34 cellular contexts compared by ENCODE assay signal in the genomic region with DNA sequence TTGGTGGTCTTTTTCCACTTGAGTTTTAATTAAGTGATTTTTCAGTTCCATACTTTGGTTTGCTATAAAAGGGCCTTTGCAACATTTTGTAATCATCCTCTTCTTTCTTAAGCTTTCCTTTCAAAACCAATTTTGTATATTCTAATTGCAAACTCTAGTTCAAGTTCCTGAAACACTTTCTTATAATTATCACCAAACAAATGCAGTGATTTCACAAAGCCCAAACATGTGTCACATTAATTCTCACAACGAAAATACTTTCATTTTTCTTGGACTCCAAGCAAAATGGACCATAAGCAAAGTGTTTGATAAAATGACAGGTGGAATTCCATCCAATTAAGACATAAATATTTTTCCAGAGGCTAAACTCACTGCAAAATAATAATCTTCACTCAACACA.
"Had no signal": no experiment of that assay in that cellular context is flagged by ENCODE, and none has a peak within 500 bp of the region (broad histone marks: within the 10 kb centered on the region; RNA-seq: fewer than 3 reads in every experiment).

No MANE protein-coding gene starts in this region.

- H3K4me3 ChIP-seq: MG63 had no signal

- H3K4me2 ChIP-seq: KMS-11 had no signal

- H3K9me3 ChIP-seq: MG63 had no signal

- DNase-seq: Karpas-422, Kasumi-1, MG63, MM.1S, MV-4-11, NCI-H1048, NCI-H1092, NCI-H1092 treated with DMSO at 0.1 percent for 48 hours, NCI-H1105, NCI-H1105 treated with DMSO at 0.1 percent for 48 hours, NCI-H1417, NCI-H1417 treated with DMSO at 0.1 percent for 48 hours, NCI-H1436, NCI-H1436 treated with DMSO at 0.1 percent for 48 hours, NCI-H146, NCI-H1694, NCI-H1694 treated with DMSO at 0.1 percent for 48 hours, NCI-H187, NCI-H187 treated with DMSO at 0.1 percent for 48 hours, NCI-H1930, NCI-H2029, NCI-H2029 treated with DMSO at 0.1 percent for 48 hours, NCI-H2081, NCI-H2081 treated with DMSO at 0.1 percent for 48 hours, NCI-H2107, NCI-H2171, NCI-H2171 treated with DMSO at 0.1 percent for 48 hours, NCI-H2227 treated with DMSO at 0.1 percent for 48 hours, NCI-H226, NCI-H345, NCI-H446, NCI-H446 treated with DMSO at 0.1 percent for 48 hours, NCI-H510A had no signal

- H3K27ac ChIP-seq: KMS-11 had no signal
